In genomic region chr6:24752917-24753486, GRCh38 we compare ENCODE assay signal across 21 cellular contexts. TPM values are rescaled to one million over a fixed set of nuclear protein-coding genes. Genes with fewer than 3 reads are reported as not detected.
"Had no signal": no experiment of that assay in that cellular context is flagged by ENCODE, and none has a peak within 500 bp of the region (broad histone marks: within the 10 kb centered on the region; RNA-seq: fewer than 3 reads in every experiment).

No MANE protein-coding gene starts in this region.

- DNase-seq: activated CD4-positive, alpha-beta memory T cell treated with anti-CD3 and anti-CD28 coated beads, Interleukin-2, amount 10 ng/mL, durations not matched to agents 7 days and 5 days; activated CD4-positive, alpha-beta T cell treated with anti-CD3 and anti-CD28 coated beads for 4 hours; activated effector memory CD4-positive, alpha-beta T cell treated with anti-CD3 and anti-CD28 coated beads, Interleukin-2, amount 50 U/mL, for 16 hours; activated T-cell treated with anti-CD3 and anti-CD28 coated beads, Interleukin-2, amount 50 U/mL, for 4 hours; anterior cingulate cortex; cortex of kidney; effector CD8-positive, alpha-beta T cell; left colon; naive B cell; retina; T-helper 2 cell; thyroid gland; uterus had no signal

- H3K9me3 ChIP-seq: thyroid gland, uterus had no signal

- H3K4me2 ChIP-seq: neural progenitor cell had no signal

- H3K36me3 ChIP-seq: neural progenitor cell, thyroid gland, uterus had no signal

- H3K4me3 ChIP-seq: neural progenitor cell, thyroid gland, uterus had no signal

- H3K9ac ChIP-seq: neural progenitor cell, parathyroid adenoma had no signal

- H3K79me2 ChIP-seq: parathyroid adenoma had no signal

- FAIRE-seq: islet of Langerhans had no signal

- H2AFZ ChIP-seq: neural progenitor cell, parathyroid adenoma had no signal

- H3K27ac ChIP-seq: neural progenitor cell, parathyroid adenoma, thyroid gland, uterus had no signal

- H3K27me3 ChIP-seq: neural progenitor cell, thyroid gland, uterus had no signal

- ATAC-seq: activated T-cell treated with anti-CD3 and anti-CD28 coated beads, Interleukin-2, amount 50 U/mL, for 4 hours; stimulated activated memory B cell treated with anti-CD40 and anti-IgM and Interleukin-4, amounts not matched to agents 10 μg/mL and 1 μg/mL and 100 μg/mL, for 72 hours; WTC11 had no signal

- H3K4me1 ChIP-seq: thyroid gland, uterus had no signal

RNA-seq across cellular contexts. Expression of gene ARMH2, which starts 45.7 kb away (rescaled TPM):
- total RNA-seq: activated T-cell treated with anti-CD3 and anti-CD28 coated beads, Interleukin-2, amount 50 U/mL, for 4 hours; fibroblast of lung; left colon; lung microvascular endothelial cell; mononuclear cell; thyroid gland; uterus; WTC11 had no signal
- polyA plus RNA-seq: fibroblast of lung had no signal
